ENCODE assay signal across 8 cellular contexts in the genomic region with DNA sequence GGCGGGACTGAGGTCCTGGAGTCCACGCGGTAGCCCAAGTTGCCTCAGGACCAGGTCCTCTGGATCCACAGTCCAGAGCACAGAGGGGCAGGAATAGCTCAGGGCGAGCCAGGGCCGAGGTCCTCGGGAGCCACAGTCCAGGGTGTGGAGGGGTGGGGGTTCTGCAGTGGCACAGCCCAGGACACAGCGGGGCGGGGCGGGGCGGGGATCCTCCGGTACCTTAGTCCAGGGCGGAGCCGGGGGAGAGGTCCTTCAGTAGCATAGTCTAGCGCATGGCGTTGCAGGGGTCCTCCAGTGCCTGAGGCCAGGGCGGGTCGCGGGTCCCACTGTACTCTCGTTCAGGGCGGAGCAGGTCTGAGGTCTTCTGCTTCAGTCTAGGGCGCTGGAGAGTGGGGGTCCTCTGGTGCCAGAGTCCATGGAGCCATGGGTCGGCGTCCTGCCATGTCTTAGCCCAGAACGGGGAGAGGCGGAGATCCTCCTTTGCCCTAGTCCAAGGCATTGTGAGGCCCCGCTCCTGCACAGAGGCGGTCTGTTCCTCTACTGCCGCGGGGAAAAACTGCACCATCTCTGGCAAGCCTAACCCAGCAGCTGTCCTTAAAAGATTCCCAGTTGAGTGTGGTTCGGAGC.
A peak's percentile ranks its signal among the peaks of the same experiment; 100 is the strongest.
DNase-seq lines count a peak whose midpoint lies in the region; ATAC-seq, FAIRE-seq and TF ChIP-seq lines count a peak whose summit lies in the region.
"Not testable (repeated sequence)": the region's sequence is repeated elsewhere in the genome, so short reads cannot be mapped to it uniquely, and the experiment has no call there.

No MANE protein-coding gene starts in this region.

- not testable (repeated sequence) for H2AFZ ChIP-seq in K562 (ENCODE audit: low read depth, low read length); hepatocyte

- H4K20me1 ChIP-seq in K562 (replicated peaks; ENCODE audit: control insufficient read depth, insufficient read depth, low read length); hepatocyte (ENCODE audit: insufficient read depth, poor library complexity, severe bottlenecking): not testable (repeated sequence)

- not testable (repeated sequence) for TF ChIP-seq POLR2A in K562 (conservative IDR thresholded peaks at IDR 0.05); suprapubic skin (IDR thresholded peaks at IDR 0.05)

- ATAC-seq in SK-N-SH treated with all-trans-retinoic acid at 6 μM for 48 hours (peak; percentile 64), K562 (peak; percentile 58), esophagus mucosa (peak; percentile 53), lower lobe of right lung (peak; percentile 54 to 59), psoas muscle (peak in 2 of 4 donors; percentile 33 to 36)

- H3K27me3 ChIP-seq in BE2C; K562 (ENCODE audit: control insufficient read depth in 2 of 2, insufficient read depth in 2 of 2, low read length in 2 of 2); hepatocyte; lower lobe of right lung (ENCODE audit: low read depth); psoas muscle (ENCODE audit: insufficient read depth in 3 of 3, low read length in 2 of 3); suprapubic skin: not testable (repeated sequence)

- H3K4me2 ChIP-seq in K562 (ENCODE audit: insufficient read depth, low read length); hepatocyte: not testable (repeated sequence)

- not testable (repeated sequence) for H3K36me3 ChIP-seq in BE2C; K562 (ENCODE audit: control insufficient read depth, insufficient read depth, low read length); hepatocyte (replicated peaks; ENCODE audit: insufficient read depth, low read depth); lower lobe of right lung; psoas muscle (ENCODE audit: insufficient read depth in 1 of 2, low read depth in 1 of 2); suprapubic skin

- H3K4me1 ChIP-seq in BE2C; K562 (replicated peaks in 1 of 2; ENCODE audit: control insufficient read depth in 2 of 2, insufficient read depth in 2 of 2, low read length in 2 of 2); hepatocyte (ENCODE audit: insufficient read depth); lower lobe of right lung; psoas muscle; suprapubic skin: not testable (repeated sequence)

- not testable (repeated sequence) for TF ChIP-seq EP300 in K562 (IDR thresholded peaks at IDR 0.05; ENCODE audit: low read length); suprapubic skin (IDR thresholded peaks at IDR 0.05)

- not testable (repeated sequence) for TF ChIP-seq RAD21 in K562 (CRISPR knock-in tag; conservative IDR thresholded peaks at IDR 0.05 in 1 of 2, IDR thresholded peaks at IDR 0.05 in 1 of 2)

- not testable (repeated sequence) for FAIRE-seq in K562 (lab: Jason Lieb, UNC)

- BruUV-seq in K562 (replicated peaks; lab: Mats Ljungman, UMichigan): not testable (repeated sequence)

- WGBS in K562 (ENCODE audit: insufficient coverage, low coverage, missing lambda C conversion rate): 0% methylated on average over 17 of the region's 30 CpGs
- 88% methylated on average over 27 of the region's 30 CpGs for WGBS in hepatocyte (ENCODE audit: low lambda C conversion rate, missing lambda C conversion rate)
- WGBS in psoas muscle, 3 donors: 87 to 88% (median 88%) methylated on average over 17 to 25 of the region's 30 CpGs
- WGBS in suprapubic skin: no CpG with 5 or more reads among the region's 30 CpGs

- in situ Hi-C loops in K562 (cut with MboI): not testable (repeated sequence)

- not testable (repeated sequence) for H3K4me3 ChIP-seq in BE2C (ENCODE audit: low read depth, low read length); K562; hepatocyte; lower lobe of right lung; psoas muscle; suprapubic skin

- not testable (repeated sequence) for TF ChIP-seq CTCF in BE2C (IDR thresholded peaks at IDR 0.05; ENCODE audit: low read depth, low read length); K562 (IDR thresholded peaks at IDR 0.05 in 2 of 3, conservative IDR thresholded peaks at IDR 0.05 in 1 of 3; ENCODE audit: insufficient read depth in 2 of 3, low read depth in 1 of 3, low read length in 3 of 3); hepatocyte (IDR thresholded peaks at IDR 0.05; ENCODE audit: poor library complexity); lower lobe of right lung (IDR thresholded peaks at IDR 0.05); psoas muscle (IDR thresholded peaks at IDR 0.05); suprapubic skin (IDR thresholded peaks at IDR 0.05)

- intact Hi-C loops in K562 (cut with micrococcal nuclease); lower lobe of right lung (cut with DNase I); psoas muscle (cut with DNase I): not testable (repeated sequence)

- not testable (repeated sequence) for H3K9ac ChIP-seq in K562 (ENCODE audit: insufficient read depth in 1 of 2, low read depth in 2 of 2, low read length in 2 of 2)

- H3K9me2 ChIP-seq in hepatocyte (replicated peaks; ENCODE audit: insufficient read depth): not testable (repeated sequence)

- DNase-seq in BE2C (peak; percentile 6), hepatocyte (ENCODE audit: low spot score) (peak; percentile 2), lower lobe of right lung (peak; percentile 21), psoas muscle (peak; percentile 11 to 58), suprapubic skin (ENCODE audit: low spot score in 2 of 2) (peak; percentile 36 to 80)
- DNase-seq in K562 (ENCODE audit: extremely low read depth in 1 of 4, low spot score in 3 of 4): not testable (repeated sequence)

- H3K9me1 ChIP-seq in K562 (ENCODE audit: control insufficient read depth, insufficient read depth, low read length): not testable (repeated sequence)

- CTCF ChIA-PET in K562 (lab: Yijun Ruan, JAX; ENCODE audit: low intra/inter-chr PET ratio): not testable (repeated sequence)

- not testable (repeated sequence) for H3K79me2 ChIP-seq in K562 (ENCODE audit: control insufficient read depth, insufficient read depth, low read length); hepatocyte

- not testable (repeated sequence) for H3K27ac ChIP-seq in K562 (ENCODE audit: extremely low read depth, low read depth, low read length); hepatocyte; lower lobe of right lung; psoas muscle; suprapubic skin

- POLR2A ChIA-PET in K562 (lab: Yijun Ruan, JAX): not testable (repeated sequence)

- not testable (repeated sequence) for H3K9me3 ChIP-seq in BE2C; K562 (replicated peaks; ENCODE audit: control insufficient read depth, insufficient read depth, low read depth, low read length); hepatocyte (ENCODE audit: low read depth); lower lobe of right lung; psoas muscle; suprapubic skin
